Comparison of ENCODE assay signal across 8 cellular contexts in genomic region chrX:136711147-136711546, GRCh38.
DNase-seq lines count a peak whose midpoint lies in the region; ATAC-seq, FAIRE-seq and TF ChIP-seq lines count a peak whose summit lies in the region.

No MANE protein-coding gene starts in this region.

- no peak for DNase-seq in AG09309 (ENCODE audit: low read depth)
- DNase-seq in bronchial epithelial cell (ENCODE audit: low read depth), result peak; percentile 33
- no peak for DNase-seq in lung (ENCODE audit: low spot score)
- DNase-seq in central memory CD4-positive, alpha-beta T cell, result no peak
- no peak for DNase-seq in NCI-H1048 (lab: John Stamatoyannopoulos, UW)
- DNase-seq in activated CD4-positive, CD25-positive, alpha-beta regulatory T cell treated with anti-CD3 and anti-CD28 coated beads, Interleukin-2, amount 50 U/mL, for 72 hours, result no peak

- TF ChIP-seq CTCF in AG09309 (IDR thresholded peaks at IDR 0.05; ENCODE audit: control insufficient read depth, insufficient read depth, low read depth, low read length, missing control alignments) (peak; percentile 66), GM12872 (IDR thresholded peaks at IDR 0.05; ENCODE audit: insufficient read depth, low read depth, low read length) (peak; percentile 53), OCI-LY1 (IDR thresholded peaks at IDR 0.05; ENCODE audit: low read length) (peak; percentile 42; the same call in 1 of the 2 replicates), bronchial epithelial cell (IDR thresholded peaks at IDR 0.05; ENCODE audit: insufficient read depth, low read length, severe bottlenecking) (peak; percentile 43), lung (IDR thresholded peaks at IDR 0.05; ENCODE audit: control extremely low read depth, extremely low read depth) (peak; percentile 29)

- H3K36me3 ChIP-seq in OCI-LY1 (ENCODE audit: insufficient read depth, low read length), result peaks cover 4% of the 10 kb centered on the region; the same call in 1 of the 2 replicates
- no peaks in the 10 kb centered on the region for H3K36me3 ChIP-seq in bronchial epithelial cell (ENCODE audit: control insufficient read depth, insufficient read depth, low read length)
- no peaks in the 10 kb centered on the region for H3K36me3 ChIP-seq in lung (ENCODE audit: control insufficient read depth in 2 of 2, insufficient read depth in 2 of 2, low read length in 2 of 2)

- no peak overlapping the region for H2AFZ ChIP-seq in OCI-LY1 (ENCODE audit: low read length)

- no peak for FAIRE-seq in bronchial epithelial cell (lab: Jason Lieb, UNC)

- H3K27me3 ChIP-seq in OCI-LY1 (ENCODE audit: insufficient read depth, low read length) (no peaks in the 10 kb centered on the region), bronchial epithelial cell (ENCODE audit: control insufficient read depth, insufficient read depth, low read length) (no peaks in the 10 kb centered on the region), lung (ENCODE audit: control insufficient read depth, insufficient read depth) (no peaks in the 10 kb centered on the region)

- 20 to 48% methylated on average over 1 of the region's 1 CpG for WGBS in lung, 2 donors

- H3F3A ChIP-seq in OCI-LY1 (ENCODE audit: insufficient read depth, low read length), result no peaks in the 10 kb centered on the region

- H3K9me3 ChIP-seq in OCI-LY1 (ENCODE audit: low read length) (no peaks in the 10 kb centered on the region), lung (ENCODE audit: control insufficient read depth in 2 of 2, insufficient read depth in 1 of 2, low read length in 1 of 2) (no peaks in the 10 kb centered on the region)

- H3K4me3 ChIP-seq in AG09309 (ENCODE audit: control insufficient read depth, low read depth, low read length) (no peak overlapping the region), OCI-LY1 (ENCODE audit: low read depth, low read length, poor library complexity, severe bottlenecking) (no peak overlapping the region), bronchial epithelial cell (ENCODE audit: low read depth, low read length) (no peak overlapping the region), lung (no peak overlapping the region)

- H3K9me2 ChIP-seq in OCI-LY1 (ENCODE audit: low read depth, low read length), result no peaks in the 10 kb centered on the region

- no peak for ATAC-seq in lung (ENCODE audit: insufficient read depth, low FRiP score)

- H3K4me2 ChIP-seq in OCI-LY1 (ENCODE audit: low read length), result no peak overlapping the region

- H3K27ac ChIP-seq in OCI-LY1 (ENCODE audit: low read depth, low read length, poor library complexity, severe bottlenecking) (no peak overlapping the region), lung (ENCODE audit: low read depth in 1 of 2, low read length in 1 of 2) (no peak overlapping the region)

- no peak overlapping the region for H3K9ac ChIP-seq in OCI-LY1 (ENCODE audit: low read length)

- no peaks in the 10 kb centered on the region for H4K20me1 ChIP-seq in OCI-LY1 (ENCODE audit: insufficient read depth, low read length)

- H3K79me2 ChIP-seq in OCI-LY1 (ENCODE audit: insufficient read depth, low read length), result no peaks in the 10 kb centered on the region

- H3K4me1 ChIP-seq in OCI-LY1 (ENCODE audit: insufficient read depth, low read length, severe bottlenecking) (peaks cover 18% of the 10 kb centered on the region), lung (ENCODE audit: control insufficient read depth in 2 of 2, insufficient read depth in 2 of 2, low read length in 2 of 2) (no peaks in the 10 kb centered on the region)
